Comparison of ENCODE assay signal across 16 cellular contexts in genomic region chr9:117771162-117771561, GRCh38.
"Had no signal": no experiment of that assay in that cellular context is flagged by ENCODE, and none has a peak within 500 bp of the region (broad histone marks: within the 10 kb centered on the region; RNA-seq: fewer than 3 reads in every experiment).

No MANE protein-coding gene starts in this region.

- H3K36me3 Mint-ChIP-seq: activated naive CD8-positive, alpha-beta T cell treated with anti-CD3 and anti-CD28 coated beads for 36 hours; natural killer cell treated with Interleukin-12 subunit alpha and Interleukin-12 subunit beta and Interleukin-15 and Interleukin-18, amount 100 ng/mL, for 72 hours; type B pancreatic cell had no signal

- DNase-seq: activated CD4-positive, alpha-beta memory T cell treated with anti-CD3 and anti-CD28 coated beads, Interleukin-2, amount 10 ng/mL, durations not matched to agents 7 days and 5 days; activated gamma-delta T cell treated with Interleukin-2 at 50 U/mL for 16 hours; activated naive CD8-positive, alpha-beta T cell treated with anti-CD3 and anti-CD28 coated beads for 36 hours; activated T-cell treated with anti-CD3 and anti-CD28 coated beads, Interleukin-2, amount 50 U/mL, for 72 hours; brain microvascular endothelial cell; cerebellar nuclear complex; dermis blood vessel endothelial cell; mammary epithelial cell; psoas muscle; stimulated activated CD4-positive, alpha-beta T cell treated with anti-CD3 and anti-CD28 coated beads, Interleukin-2, amount 100 ng/mL, for 48 hours; stimulated activated naive CD4-positive, alpha-beta T cell treated with Interleukin-2 at 50 U/mL for 16 hours had no signal

- H3K27ac ChIP-seq: brain microvascular endothelial cell, psoas muscle, VCaP had no signal

- ATAC-seq: activated T-cell treated with anti-CD3 and anti-CD28 coated beads, Interleukin-2, amount 50 U/mL, for 72 hours; left lobe of liver; natural killer cell treated with Interleukin-12 subunit alpha and Interleukin-12 subunit beta and Interleukin-15 and Interleukin-18, amount 100 ng/mL, for 72 hours; psoas muscle; sciatic nerve had no signal

- H3K4me1 Mint-ChIP-seq: activated CD4-positive, alpha-beta memory T cell treated with anti-CD3 and anti-CD28 coated beads, Interleukin-2, amount 10 ng/mL, durations not matched to agents 7 days and 5 days; activated naive CD8-positive, alpha-beta T cell treated with anti-CD3 and anti-CD28 coated beads for 36 hours had no signal

- H3K9me3 ChIP-seq: psoas muscle had no signal

- H3K4me3 ChIP-seq: psoas muscle had no signal

- H3K4me1 ChIP-seq: psoas muscle had no signal

- H3K9me3 Mint-ChIP-seq: activated CD4-positive, alpha-beta memory T cell treated with anti-CD3 and anti-CD28 coated beads, Interleukin-2, amount 10 ng/mL, durations not matched to agents 7 days and 5 days; activated naive CD8-positive, alpha-beta T cell treated with anti-CD3 and anti-CD28 coated beads for 36 hours; natural killer cell treated with Interleukin-12 subunit alpha and Interleukin-12 subunit beta and Interleukin-15 and Interleukin-18, amount 100 ng/mL, for 72 hours had no signal

- H3K27ac Mint-ChIP-seq: activated CD4-positive, alpha-beta memory T cell treated with anti-CD3 and anti-CD28 coated beads, Interleukin-2, amount 10 ng/mL, durations not matched to agents 7 days and 5 days; activated naive CD8-positive, alpha-beta T cell treated with anti-CD3 and anti-CD28 coated beads for 36 hours; activated T-cell treated with anti-CD3 and anti-CD28 coated beads, Interleukin-2, amount 50 U/mL, for 72 hours; natural killer cell treated with Interleukin-12 subunit alpha and Interleukin-12 subunit beta and Interleukin-15 and Interleukin-18, amount 100 ng/mL, for 72 hours; type B pancreatic cell had no signal

- H3K4me3 Mint-ChIP-seq: activated CD4-positive, alpha-beta memory T cell treated with anti-CD3 and anti-CD28 coated beads, Interleukin-2, amount 10 ng/mL, durations not matched to agents 7 days and 5 days; activated naive CD8-positive, alpha-beta T cell treated with anti-CD3 and anti-CD28 coated beads for 36 hours; activated T-cell treated with anti-CD3 and anti-CD28 coated beads, Interleukin-2, amount 50 U/mL, for 72 hours; natural killer cell treated with Interleukin-12 subunit alpha and Interleukin-12 subunit beta and Interleukin-15 and Interleukin-18, amount 100 ng/mL, for 72 hours; type B pancreatic cell had no signal

- H3K27me3 ChIP-seq: brain microvascular endothelial cell had no signal

- H3K36me3 ChIP-seq: brain microvascular endothelial cell had no signal
